In genomic region chr14:24430682-24431568, GRCh38 we compare ENCODE assay signal across 9 cellular contexts. TPM values are rescaled to one million over a fixed set of nuclear protein-coding genes. Genes with fewer than 3 reads are reported as not detected.
DNase-seq lines count a peak whose midpoint lies in the region; ATAC-seq, FAIRE-seq and TF ChIP-seq lines count a peak whose summit lies in the region.
"Had no signal": no experiment of that assay in that cellular context is flagged by ENCODE, and none has a peak within 500 bp of the region (broad histone marks: within the 10 kb centered on the region; RNA-seq: fewer than 3 reads in every experiment).

No MANE protein-coding gene starts in this region.

- no peaks in the 10 kb centered on the region for H3K27me3 ChIP-seq in CD8-positive, alpha-beta T cell (ENCODE audit: insufficient read depth, low read length)
- H3K27me3 ChIP-seq in H7 (ENCODE audit: control insufficient read depth, insufficient read depth, low read length) (peaks cover 13% of the 10 kb centered on the region), K562 (ENCODE audit: control insufficient read depth in 2 of 2, insufficient read depth in 2 of 2, low read length in 2 of 2) (no peaks in the 10 kb centered on the region)

- intact Hi-C loops in CD8-positive, alpha-beta T cell (cut with DNase I, micrococcal nuclease): loop anchor here (1.0 to 10.0 kb wide), 10 partner anchors 11 to 876 kb away; partner anchors contain the start of genes SDR39U1 (in 2 of the 2), MDP1 (in 1 of the 2), THTPA (in 1 of the 2) and TINF2 (in 1 of the 2)
- intact Hi-C loops in K562 (cut with micrococcal nuclease) (loop anchor here (1.0 to 2.0 kb wide), 3 partner anchors 98 to 188 kb away; partner anchors contain the start of gene TINF2), posterior cingulate gyrus (cut with DNase I) (loop anchor here (10.0 kb wide), 1 partner anchor 186 kb away; the partner anchor contains the start of gene TINF2)

- TSS peak; percentile 62 for BruUV-seq in K562 (replicated peaks; lab: Mats Ljungman, UMichigan)

- CTCF ChIA-PET in CD8-positive, alpha-beta T cell (lab: Charles Lee): interaction anchor here (0.7 to 12.5 kb wide), 38 partner anchors 8 to 372 kb away, joined by 3 to 442 read pairs (median 5); partner anchors contain the start of genes ADCY4, CHMP4A, CIDEB and DCAF11
- CTCF ChIA-PET in K562 (lab: Yijun Ruan, JAX; ENCODE audit: low intra/inter-chr PET ratio): interaction anchor here (1.3 to 1.9 kb wide), 2 partner anchors 96 to 103 kb away, joined by 5 to 19 read pairs; partner anchors contain the start of gene ADCY4

- POLR2A ChIA-PET in CD8-positive, alpha-beta T cell (lab: Charles Lee): interaction anchor here (0.6 to 4.2 kb wide), 22 partner anchors 11 to 317 kb away, joined by 3 to 75 read pairs (median 5); partner anchors contain the start of genes ADCY4, DHRS1, LTB4R and MDP1
- POLR2A ChIA-PET in K562 (lab: Yijun Ruan, JAX): interaction anchor here (0.6 to 3.9 kb wide), 17 partner anchors 10 to 284 kb away, joined by 3 to 43 read pairs (median 5); partner anchors contain the start of genes ADCY4, SDR39U1 and TINF2

- H3K36me3 ChIP-seq in CD8-positive, alpha-beta T cell (ENCODE audit: insufficient read depth, low read length): peaks cover 23% of the 10 kb centered on the region
- H3K36me3 ChIP-seq in H7 (replicated peaks; ENCODE audit: control insufficient read depth, insufficient read depth, low read length): peaks cover 1% of the 10 kb centered on the region
- peaks cover 18% of the 10 kb centered on the region; the same call in 2 of the 3 replicates for H3K36me3 ChIP-seq in K562 (ENCODE audit: control insufficient read depth, insufficient read depth, low read length)

- no peak for TF ChIP-seq EP300 in K562 (IDR thresholded peaks at IDR 0.05; ENCODE audit: low read length)

- H3K27me3 Mint-ChIP-seq in CD8-positive, alpha-beta T cell (ENCODE audit: low read depth): no peaks in the 10 kb centered on the region

- peak overlapping the region; percentile 71 for H3K4me3 ChIP-seq in CD8-positive, alpha-beta T cell (ENCODE audit: low read depth, low read length)
- H3K4me3 ChIP-seq in H7 (ENCODE audit: insufficient read depth, low read depth, low read length) (peak overlapping the region; percentile 72), K562 (peak overlapping the region; percentile 68)

- TF ChIP-seq RAD21 in K562 (CRISPR knock-in tag; conservative IDR thresholded peaks at IDR 0.05 in 1 of 2, IDR thresholded peaks at IDR 0.05 in 1 of 2): no peak

- H3K9me1 ChIP-seq in K562 (ENCODE audit: control insufficient read depth, insufficient read depth, low read length): peaks cover 3% of the 10 kb centered on the region

- no peak for FAIRE-seq in K562 (lab: Jason Lieb, UNC)

- peak overlapping the region; percentile 84 to 91 for H3K9ac ChIP-seq in K562 (ENCODE audit: insufficient read depth in 1 of 2, low read depth in 2 of 2, low read length in 2 of 2)

- ATAC-seq in CD8-positive, alpha-beta T cell: peak; percentile 42
- peak; percentile 51 for ATAC-seq in SK-N-SH treated with all-trans-retinoic acid at 6 μM for 48 hours
- ATAC-seq in K562: peak; percentile 60

- no peak for TF ChIP-seq CTCF in CD8-positive, alpha-beta T cell (IDR thresholded peaks at IDR 0.05)
- no peak for TF ChIP-seq CTCF in K562 (IDR thresholded peaks at IDR 0.05 in 2 of 3, conservative IDR thresholded peaks at IDR 0.05 in 1 of 3; ENCODE audit: insufficient read depth in 2 of 3, low read depth in 1 of 3, low read length in 3 of 3)

- H3K36me3 Mint-ChIP-seq in CD8-positive, alpha-beta T cell: peaks cover 46% of the 10 kb centered on the region

- in situ Hi-C loops in K562 (cut with MboI): loop anchor here (5.0 to 10.0 kb wide), 3 partner anchors 99 to 376 kb away; partner anchors contain the start of genes CARMIL3 and TINF2

- 0 out of 2 replicates have a peak, but pooled peaks have one; percentile 17 for TF ChIP-seq POLR2A in K562 (conservative IDR thresholded peaks at IDR 0.05)

- WGBS in K562 (ENCODE audit: insufficient coverage, low coverage, missing lambda C conversion rate): 6% methylated on average over 15 of the region's 19 CpGs

- peak in 6 of 7 experiments; percentile 32 to 67 (median 41) for DNase-seq in CD8-positive, alpha-beta T cell
- DNase-seq in H7 (peak; percentile 78), K562 (ENCODE audit: extremely low read depth in 1 of 4, low spot score in 3 of 4) (peak in 3 of 4 experiments; percentile 23 to 52 (median 29)), kidney glomerular epithelial cell (lab: John Stamatoyannopoulos, UW) (peak; percentile 30), posterior cingulate gyrus (no peak), NCI-H187 (lab: John Stamatoyannopoulos, UW) (no peak)
- DNase-seq in stimulated activated CD4-positive, alpha-beta T cell treated with anti-CD3 and anti-CD28 coated beads, TNF-alpha, amount 100 ng/mL, for 24 hours (ENCODE audit: low read depth in 3 of 3): peak; percentile 57 to 71 (median 59)

- no peaks in the 10 kb centered on the region for H3K9me3 ChIP-seq in CD8-positive, alpha-beta T cell (ENCODE audit: low read length)
- H3K9me3 ChIP-seq in K562 (replicated peaks; ENCODE audit: control insufficient read depth, insufficient read depth, low read depth, low read length): no peaks in the 10 kb centered on the region

- peak overlapping the region; percentile 94 for H3K27ac ChIP-seq in CD8-positive, alpha-beta T cell (ENCODE audit: low read depth, low read length)
- H3K27ac ChIP-seq in K562 (ENCODE audit: extremely low read depth, low read depth, low read length): peak overlapping the region; percentile 85

- H3K4me1 ChIP-seq in CD8-positive, alpha-beta T cell (ENCODE audit: insufficient read depth, low read length): peaks cover 45% of the 10 kb centered on the region
- H3K4me1 ChIP-seq in K562 (replicated peaks in 1 of 2; ENCODE audit: control insufficient read depth in 2 of 2, insufficient read depth in 2 of 2, low read length in 2 of 2): peaks cover 29 to 53% of the 10 kb centered on the region in 2 experiments

- H3K27ac Mint-ChIP-seq in CD8-positive, alpha-beta T cell: peak overlapping the region; percentile 98

- peaks cover 46% of the 10 kb centered on the region for H3K4me1 Mint-ChIP-seq in CD8-positive, alpha-beta T cell (ENCODE audit: low read depth)

- peak overlapping the region; percentile 93 for H3K4me3 Mint-ChIP-seq in CD8-positive, alpha-beta T cell

- 0 out of 2 replicates have a peak overlapping the region, but pooled peaks have one; percentile 76 for H2AFZ ChIP-seq in K562 (ENCODE audit: low read depth, low read length)

- H4K20me1 ChIP-seq in K562 (replicated peaks; ENCODE audit: control insufficient read depth, insufficient read depth, low read length): peaks cover 5% of the 10 kb centered on the region; the same call in 1 of the 2 replicates

- H3K9me3 Mint-ChIP-seq in CD8-positive, alpha-beta T cell: no peaks in the 10 kb centered on the region

- H3K79me2 ChIP-seq in K562 (ENCODE audit: control insufficient read depth, insufficient read depth, low read length): peaks cover 12% of the 10 kb centered on the region

- H3K4me2 ChIP-seq in K562 (ENCODE audit: insufficient read depth, low read length): peak overlapping the region; percentile 92

RNA-seq across cellular contexts. Expression of gene KHNYN, which starts 1.2 kb away (rescaled TPM):
- 100 to 1,000 TPM; 158 to 163 TPM for total RNA-seq in CD8-positive, alpha-beta T cell
- 24.8 and 27.4 TPM in 2 replicates for total RNA-seq in H7 (2014; rRNA removed; shearing (Covaris generic))
- total RNA-seq in K562 (2011; cell fraction: chromatin; rRNA removed; ENCODE audit: low replicate concordance): 28.3 and 36.5 TPM in 2 replicates
- total RNA-seq in K562 (2011; cell fraction: nucleolus; rRNA removed): 27.8 and 28.2 TPM in 2 replicates
- total RNA-seq in K562 (2011; cell fraction: nucleoplasm; rRNA removed): 29.5 and 37.6 TPM in 2 replicates
- total RNA-seq in K562 (2014; rRNA removed) (18.6 and 26.9 TPM in 2 replicates), K562 (2014; rRNA removed; fragmentation: Illumina TruSeq; extraction: Trizol) (13.6 and 14.2 TPM in 2 replicates), K562 (2015; rRNA removed; fragmentation: Illumina TruSeq; extraction: Trizol) (14.5 and 14.6 TPM in 2 replicates), K562 (2021) (20.0 and 26.0 TPM in 2 replicates)
- polyA plus RNA-seq in K562 (2011; rRNA removed) (12.4 and 14.8 TPM in 2 replicates), K562 (2014; fragmentation: Illumina TruSeq; extraction: Trizol) (14.1 and 18.3 TPM in 2 replicates), K562 (2014; fragmentation: Nextera tagmentation; extraction: Ambion mirVana) (1 to 10 TPM in 1 of 2 experiments, under 1 TPM in 1; 0.76 to 1.8 TPM), K562 (2014; rRNA removed) (14.4 and 16.5 TPM in 2 replicates)
- 8.9 and 10.7 TPM in 2 replicates for polyA plus RNA-seq in K562 (2011; cell fraction: cytosol; rRNA removed)
- 35.7 and 38.4 TPM in 2 replicates for polyA plus RNA-seq in K562 (2011; cell fraction: nucleus; rRNA removed)
- 15.4 and 24.1 TPM in 2 replicates for polyA plus RNA-seq in K562 (2012)
- polyA minus RNA-seq in K562 (2011; rRNA and poly(A)+ RNA removed): 16.5 and 17.2 TPM in 2 replicates
- polyA minus RNA-seq in K562 (2011; cell fraction: cytosol; rRNA and poly(A)+ RNA removed): 8.8 and 9.6 TPM in 2 replicates
- 29.2 and 37.0 TPM in 2 replicates for polyA minus RNA-seq in K562 (2011; cell fraction: nucleus; rRNA and poly(A)+ RNA removed)

RNA-seq across cellular contexts. Expression of gene CBLN3, which starts 1.5 kb away (rescaled TPM):
- 1 to 10 TPM; 1.1 to 1.6 TPM for total RNA-seq in CD8-positive, alpha-beta T cell
- 0.24 and 1.5 TPM in 2 replicates for total RNA-seq in H7 (2014; rRNA removed; shearing (Covaris generic))
- 1.5 and 2.4 TPM in 2 replicates for total RNA-seq in K562 (2011; cell fraction: chromatin; rRNA removed; ENCODE audit: low replicate concordance)
- total RNA-seq in K562 (2011; cell fraction: nucleolus; rRNA removed): 0.67 and 0.92 TPM in 2 replicates
- total RNA-seq in K562 (2011; cell fraction: nucleoplasm; rRNA removed): 0.95 and 1.1 TPM in 2 replicates
- total RNA-seq in K562 (2014; rRNA removed): 0.05 and 0.20 TPM in 2 replicates
- 0.10 and 0.11 TPM in 2 replicates for total RNA-seq in K562 (2014; rRNA removed; fragmentation: Illumina TruSeq; extraction: Trizol)
- total RNA-seq in K562 (2015; rRNA removed; fragmentation: Illumina TruSeq; extraction: Trizol): 0.19 and 0.25 TPM in 2 replicates
- 0.44 and 0.67 TPM in 2 replicates for total RNA-seq in K562 (2021)
- polyA plus RNA-seq in K562 (2011; rRNA removed): 0.59 and 0.66 TPM in 2 replicates
- polyA plus RNA-seq in K562 (2011; cell fraction: cytosol; rRNA removed): 0.53 and 0.57 TPM in 2 replicates
- polyA plus RNA-seq in K562 (2011; cell fraction: nucleus; rRNA removed): 2.5 and 3.6 TPM in 2 replicates
- polyA plus RNA-seq in K562 (2012): 0.74 and 0.96 TPM in 2 replicates
- polyA plus RNA-seq in K562 (2014; fragmentation: Illumina TruSeq; extraction: Trizol): 0.30 and 0.32 TPM in 2 replicates
- polyA plus RNA-seq in K562 (2014; fragmentation: Nextera tagmentation; extraction: Ambion mirVana): under 1 TPM in 1 of 2 experiments, not detected in 1; 0.06 TPM
- polyA plus RNA-seq in K562 (2014; rRNA removed): 0.05 and 0.27 TPM in 2 replicates
- 0.09 and 0.28 TPM in 2 replicates for polyA minus RNA-seq in K562 (2011; rRNA and poly(A)+ RNA removed)
- 2.2 TPM in 1 of 2 replicates, not detected in the other for polyA minus RNA-seq in K562 (2011; cell fraction: cytosol; rRNA and poly(A)+ RNA removed)
- polyA minus RNA-seq in K562 (2011; cell fraction: nucleus; rRNA and poly(A)+ RNA removed): 0.27 and 0.56 TPM in 2 replicates

RNA-seq across cellular contexts. Expression of gene SDR39U1, which starts 11.7 kb away (rescaled TPM):
- 10 to 100 TPM; 75.0 to 84.4 TPM for total RNA-seq in CD8-positive, alpha-beta T cell
- total RNA-seq in H7 (2014; rRNA removed; shearing (Covaris generic)): 23.5 and 26.7 TPM in 2 replicates
- total RNA-seq in K562 (2011; cell fraction: chromatin; rRNA removed; ENCODE audit: low replicate concordance): 32.9 and 64.5 TPM in 2 replicates
- 53.7 and 68.7 TPM in 2 replicates for total RNA-seq in K562 (2011; cell fraction: nucleolus; rRNA removed)
- total RNA-seq in K562 (2011; cell fraction: nucleoplasm; rRNA removed): 47.4 and 51.2 TPM in 2 replicates
- total RNA-seq in K562 (2014; rRNA removed) (19.8 and 21.7 TPM in 2 replicates), K562 (2014; rRNA removed; fragmentation: Illumina TruSeq; extraction: Trizol) (8.8 and 10.4 TPM in 2 replicates), K562 (2015; rRNA removed; fragmentation: Illumina TruSeq; extraction: Trizol) (17.7 and 18.2 TPM in 2 replicates), K562 (2021) (34.5 and 36.8 TPM in 2 replicates)
- polyA plus RNA-seq in K562 (2011; rRNA removed) (33.2 and 38.4 TPM in 2 replicates), K562 (2014; fragmentation: Illumina TruSeq; extraction: Trizol) (27.8 and 40.9 TPM in 2 replicates), K562 (2014; fragmentation: Nextera tagmentation; extraction: Ambion mirVana) (10 to 100 TPM; 11.0 to 18.6 TPM), K562 (2014; rRNA removed) (53.7 and 56.1 TPM in 2 replicates)
- 49.6 and 54.6 TPM in 2 replicates for polyA plus RNA-seq in K562 (2011; cell fraction: cytosol; rRNA removed)
- 164 and 205 TPM in 2 replicates for polyA plus RNA-seq in K562 (2011; cell fraction: nucleus; rRNA removed)
- polyA plus RNA-seq in K562 (2012): 31.9 and 54.5 TPM in 2 replicates
- 7.8 and 10.4 TPM in 2 replicates for polyA minus RNA-seq in K562 (2011; rRNA and poly(A)+ RNA removed)
- 8.9 TPM in 2 replicates for polyA minus RNA-seq in K562 (2011; cell fraction: cytosol; rRNA and poly(A)+ RNA removed)
- polyA minus RNA-seq in K562 (2011; cell fraction: nucleus; rRNA and poly(A)+ RNA removed): 25.7 and 34.4 TPM in 2 replicates

RNA-seq across cellular contexts. Expression of gene NYNRIN, which starts 32.1 kb away (rescaled TPM):
- total RNA-seq in CD8-positive, alpha-beta T cell: under 1 TPM in 1 of 2 experiments, not detected in 1; 0.06 TPM
- 3.6 and 6.1 TPM in 2 replicates for total RNA-seq in H7 (2014; rRNA removed; shearing (Covaris generic))
- total RNA-seq in K562 (2011; cell fraction: chromatin; rRNA removed; ENCODE audit: low replicate concordance): 1.0 and 5.0 TPM in 2 replicates
- total RNA-seq in K562 (2011; cell fraction: nucleolus; rRNA removed): 2.6 and 5.3 TPM in 2 replicates
- 2.0 and 2.1 TPM in 2 replicates for total RNA-seq in K562 (2011; cell fraction: nucleoplasm; rRNA removed)
- 0.37 and 0.54 TPM in 2 replicates for total RNA-seq in K562 (2014; rRNA removed)
- 0.22 TPM in 2 replicates for total RNA-seq in K562 (2014; rRNA removed; fragmentation: Illumina TruSeq; extraction: Trizol)
- 0.14 and 0.23 TPM in 2 replicates for total RNA-seq in K562 (2015; rRNA removed; fragmentation: Illumina TruSeq; extraction: Trizol)
- total RNA-seq in K562 (2021): 1.2 and 1.9 TPM in 2 replicates
- 1.2 TPM in 2 replicates for polyA plus RNA-seq in K562 (2011; rRNA removed)
- polyA plus RNA-seq in K562 (2011; cell fraction: cytosol; rRNA removed): 0.78 and 1.7 TPM in 2 replicates
- polyA plus RNA-seq in K562 (2011; cell fraction: nucleus; rRNA removed): 2.2 and 4.2 TPM in 2 replicates
- 0.68 and 0.72 TPM in 2 replicates for polyA plus RNA-seq in K562 (2012)
- polyA plus RNA-seq in K562 (2014; fragmentation: Illumina TruSeq; extraction: Trizol): 0.58 and 0.61 TPM in 2 replicates
- polyA plus RNA-seq in K562 (2014; fragmentation: Nextera tagmentation; extraction: Ambion mirVana): under 1 TPM; 0.04 to 0.06 TPM
- 0.28 and 0.47 TPM in 2 replicates for polyA plus RNA-seq in K562 (2014; rRNA removed)
- 1.5 and 2.9 TPM in 2 replicates for polyA minus RNA-seq in K562 (2011; rRNA and poly(A)+ RNA removed)
- polyA minus RNA-seq in K562 (2011; cell fraction: cytosol; rRNA and poly(A)+ RNA removed): 2.5 and 3.9 TPM in 2 replicates
- 2.6 and 3.5 TPM in 2 replicates for polyA minus RNA-seq in K562 (2011; cell fraction: nucleus; rRNA and poly(A)+ RNA removed)
- total RNA-seq: M059J had no signal

Comparison
In these comparisons a context has a peak if more than half of its experiments do, and no peak if none do; other contexts are left out.
1. DNase-seq: peak in CD8-positive, alpha-beta T cell (6 of 7), H7 (single experiment), K562 (3 of 4), kidney glomerular epithelial cell (single experiment) and stimulated activated CD4-positive, alpha-beta T cell treated with anti-CD3 and anti-CD28 coated beads, TNF-alpha, amount 100 ng/mL, for 24 hours (3 of 3); none in posterior cingulate gyrus (0 of 10) and NCI-H187 (0 of 2).
2. Peak in every context shown above with its lines, with median percentiles within 50 percentile points of each other: ATAC-seq and H3K4me3 ChIP-seq.